ENCODE assay signal across 8 cellular contexts in the genomic region with DNA sequence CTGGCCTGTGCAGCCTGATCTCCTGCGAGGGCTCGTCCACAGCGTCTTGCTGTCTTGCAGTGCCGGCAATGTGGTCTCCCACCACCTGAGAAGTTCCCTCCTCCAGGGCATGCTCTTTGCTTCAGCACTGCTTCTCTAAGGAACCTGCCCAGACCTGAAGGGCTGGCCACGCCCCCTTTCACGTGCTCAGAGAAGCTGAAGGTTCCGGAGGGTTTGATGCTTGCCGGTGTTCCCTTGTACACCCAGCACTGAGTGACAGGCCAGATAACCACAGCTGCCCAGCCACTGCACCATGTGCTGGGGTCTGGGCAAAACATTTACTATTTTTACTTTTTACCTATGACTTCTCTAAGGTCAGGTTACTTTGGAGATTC. TPM values are rescaled to one million over a fixed set of nuclear protein-coding genes. Genes with fewer than 3 reads are reported as not detected.
DNase-seq lines count a peak whose midpoint lies in the region; ATAC-seq, FAIRE-seq and TF ChIP-seq lines count a peak whose summit lies in the region.

No MANE protein-coding gene starts in this region.

- H3K9me1 ChIP-seq in keratinocyte (ENCODE audit: control insufficient read depth, extremely low read depth, insufficient read depth, low read length) = peaks cover 3% of the 10 kb centered on the region

- no peak for ATAC-seq in GM19395 (IDR thresholded peaks at IDR 0.05; ENCODE audit: unreplicated experiment)
- ATAC-seq in GM21717 (IDR thresholded peaks at IDR 0.05; ENCODE audit: unreplicated experiment) = no peak

- H3K9me3 ChIP-seq in keratinocyte (ENCODE audit: control insufficient read depth, low read depth, low read length) = no peaks in the 10 kb centered on the region

- H4K20me1 ChIP-seq in keratinocyte (ENCODE audit: control insufficient read depth, extremely low read depth, insufficient read depth, low read length) = peaks cover 8% of the 10 kb centered on the region

- H3K27ac ChIP-seq in keratinocyte (ENCODE audit: control insufficient read depth, insufficient read depth, low read length) = peak overlapping the region; percentile 33

- H3K79me2 ChIP-seq in keratinocyte (ENCODE audit: control insufficient read depth, insufficient read depth, low read length) = peaks cover 31% of the 10 kb centered on the region

- peak; percentile 84 for FAIRE-seq in keratinocyte (lab: Jason Lieb, UNC)

- no peak overlapping the region for H3K9ac ChIP-seq in keratinocyte (ENCODE audit: control insufficient read depth, extremely low read depth, insufficient read depth, low read length)

- H3K4me1 ChIP-seq in keratinocyte (ENCODE audit: control insufficient read depth, extremely low read depth, insufficient read depth, low read length) = peaks cover 15% of the 10 kb centered on the region

- H3K4me2 ChIP-seq in keratinocyte (ENCODE audit: control insufficient read depth, extremely low read depth, insufficient read depth, low read depth, low read length) = peak overlapping the region; percentile 37

- H3K27me3 ChIP-seq in keratinocyte (ENCODE audit: control insufficient read depth, extremely low read depth, insufficient read depth, low read length) = no peaks in the 10 kb centered on the region

- no peak overlapping the region for H3K4me3 ChIP-seq in keratinocyte (ENCODE audit: control insufficient read depth in 2 of 3, extremely low read depth in 1 of 3, insufficient read depth in 2 of 3, low read depth in 1 of 3, low read length in 3 of 3)

- H3K36me3 ChIP-seq in keratinocyte (ENCODE audit: control insufficient read depth in 2 of 2, extremely low read depth in 1 of 2, insufficient read depth in 2 of 2, low read length in 2 of 2) = peaks cover 12 to 21% of the 10 kb centered on the region in 2 experiments

- DNase-seq in GM10266 (ENCODE audit: extremely low spot score) (peak; percentile 46), OCI-M1 (lab: John Stamatoyannopoulos, UW) (peak; percentile 57), keratinocyte (ENCODE audit: low read depth, low spot score) (peak; percentile 54), SHP77 (lab: John Stamatoyannopoulos, UW) (no peak)
- DNase-seq in activated effector memory CD4-positive, alpha-beta T cell treated with anti-CD3 and anti-CD28 coated beads, Interleukin-2, amount 50 U/mL, for 16 hours = peak; percentile 87
- DNase-seq in stimulated activated CD8-positive, alpha-beta memory T cell treated with anti-CD3 and anti-CD28 coated beads, Interleukin-15, amount 100 ng/mL, for 1 hour (ENCODE audit: low read depth) = peak; percentile 50

- TF ChIP-seq CTCF in GM10266 (IDR thresholded peaks at IDR 0.05; ENCODE audit: control insufficient read depth, insufficient read depth, low read depth, missing control alignments) (no peak), keratinocyte (optimal IDR thresholded peaks at IDR 0.05 in 1 of 3, IDR thresholded peaks at IDR 0.05 in 1 of 3, conservative IDR thresholded peaks at IDR 0.05 in 1 of 3; ENCODE audit: extremely low read depth in 1 of 3, insufficient read depth in 2 of 3, low read length in 3 of 3) (no peak)

- H2AFZ ChIP-seq in keratinocyte (ENCODE audit: control insufficient read depth, low read length) = no peak overlapping the region

- dilution Hi-C loops in keratinocyte (cut with MboI; ENCODE audit: extremely low pct_ligation_motif_present, low sequenced_read_pairs) = no loop called here

RNA-seq across cellular contexts. Expression of a gene that starts 1.7 kb away (rescaled TPM):
- 8.3 to 27.3 TPM (median 15.3 TPM) in 3 replicates for polyA plus RNA-seq in keratinocyte
- 10.6 TPM for polyA plus RNA-seq in keratinocyte (2011; ENCODE audit: low read depth)
- 12.4 and 21.3 TPM in 2 replicates for polyA plus RNA-seq in keratinocyte (2011; cell fraction: cytosol; rRNA removed)
- polyA plus RNA-seq in keratinocyte (2011; cell fraction: nucleus; rRNA removed) = 7.9 and 9.1 TPM in 2 replicates
- 21.3 and 23.1 TPM in 2 replicates for polyA plus RNA-seq in keratinocyte (2012; ENCODE audit: low replicate concordance)
- polyA minus RNA-seq in keratinocyte = 12.6 to 19.3 TPM (median 15.6 TPM) in 3 replicates
- 10.4 TPM for polyA minus RNA-seq in keratinocyte (2011; cell fraction: cytosol; rRNA and poly(A)+ RNA removed)
- 2.3 and 4.0 TPM in 2 replicates for polyA minus RNA-seq in keratinocyte (2011; cell fraction: nucleus; rRNA and poly(A)+ RNA removed)

RNA-seq across cellular contexts. Expression of a gene that starts 26.1 kb away (rescaled TPM):
- 12.6 to 23.0 TPM (median 16.8 TPM) in 3 replicates for polyA plus RNA-seq in keratinocyte
- polyA plus RNA-seq in keratinocyte (2011; ENCODE audit: low read depth) = 7.1 TPM
- 15.1 and 20.8 TPM in 2 replicates for polyA plus RNA-seq in keratinocyte (2011; cell fraction: cytosol; rRNA removed)
- 37.6 and 43.4 TPM in 2 replicates for polyA plus RNA-seq in keratinocyte (2011; cell fraction: nucleus; rRNA removed)
- polyA plus RNA-seq in keratinocyte (2012; ENCODE audit: low replicate concordance) = 16.1 and 16.2 TPM in 2 replicates
- polyA minus RNA-seq in keratinocyte = 12.6 to 21.8 TPM (median 18.0 TPM) in 3 replicates
- 14.4 TPM for polyA minus RNA-seq in keratinocyte (2011; cell fraction: cytosol; rRNA and poly(A)+ RNA removed)
- 21.2 and 34.1 TPM in 2 replicates for polyA minus RNA-seq in keratinocyte (2011; cell fraction: nucleus; rRNA and poly(A)+ RNA removed)

RNA-seq across cellular contexts. Expression of a gene that starts 48.7 kb away (rescaled TPM):
- 25.4 to 44.5 TPM (median 26.5 TPM) in 3 replicates for polyA plus RNA-seq in keratinocyte
- 35.5 TPM for polyA plus RNA-seq in keratinocyte (2011; ENCODE audit: low read depth)
- polyA plus RNA-seq in keratinocyte (2011; cell fraction: cytosol; rRNA removed) = 12.5 and 26.0 TPM in 2 replicates
- 33.1 and 38.9 TPM in 2 replicates for polyA plus RNA-seq in keratinocyte (2011; cell fraction: nucleus; rRNA removed)
- 16.6 and 19.4 TPM in 2 replicates for polyA plus RNA-seq in keratinocyte (2012; ENCODE audit: low replicate concordance)
- polyA minus RNA-seq in keratinocyte = 21.3 to 73.0 TPM (median 38.2 TPM) in 3 replicates
- polyA minus RNA-seq in keratinocyte (2011; cell fraction: cytosol; rRNA and poly(A)+ RNA removed) = 15.3 TPM
- 33.6 and 90.4 TPM in 2 replicates for polyA minus RNA-seq in keratinocyte (2011; cell fraction: nucleus; rRNA and poly(A)+ RNA removed)

Comparison
In these comparisons a context has a peak if more than half of its experiments do, and no peak if none do; other contexts are left out.
1. DNase-seq: peak in GM10266 (single experiment), OCI-M1 (single experiment), activated effector memory CD4-positive, alpha-beta T cell treated with anti-CD3 and anti-CD28 coated beads, Interleukin-2, amount 50 U/mL, for 16 hours (single experiment), keratinocyte (single experiment) and stimulated activated CD8-positive, alpha-beta memory T cell treated with anti-CD3 and anti-CD28 coated beads, Interleukin-15, amount 100 ng/mL, for 1 hour (single experiment); none in SHP77 (0 of 2).